ENCODE assay signal across 24 cellular contexts in genomic region chr3:132406587-132406986, GRCh38.
DNase-seq lines count a peak whose midpoint lies in the region; ATAC-seq and TF ChIP-seq lines count a peak whose summit lies in the region.
"Had no signal": no experiment of that assay in that cellular context is flagged by ENCODE, and none has a peak within 500 bp of the region (broad histone marks: within the 10 kb centered on the region; RNA-seq: fewer than 3 reads in every experiment).

No MANE protein-coding gene starts in this region.

- H3K9me3 Mint-ChIP-seq in stimulated activated memory B cell treated with anti-CD40 and anti-IgM and Interleukin-4, amounts not matched to agents 10 μg/mL and 1 μg/mL and 100 μg/mL, for 72 hours: no peaks in the 10 kb centered on the region
- H3K9me3 Mint-ChIP-seq in activated naive CD8-positive, alpha-beta T cell treated with anti-CD3 and anti-CD28 coated beads, Interleukin-2, amount 50 U/mL, for 24 hours: no peaks in the 10 kb centered on the region

- H4K20me1 ChIP-seq in OCI-LY3 (ENCODE audit: insufficient read depth, low read length): no peaks in the 10 kb centered on the region

- no peak overlapping the region for H3K9ac ChIP-seq in OCI-LY3 (ENCODE audit: low read length)

- H3K4me3 Mint-ChIP-seq in stimulated activated memory B cell treated with anti-CD40 and anti-IgM and Interleukin-4, amounts not matched to agents 10 μg/mL and 1 μg/mL and 100 μg/mL, for 72 hours: no peak overlapping the region
- H3K4me3 Mint-ChIP-seq in activated naive CD8-positive, alpha-beta T cell treated with anti-CD3 and anti-CD28 coated beads, Interleukin-2, amount 50 U/mL, for 24 hours: no peak overlapping the region

- no peaks in the 10 kb centered on the region for H3K36me3 Mint-ChIP-seq in stimulated activated memory B cell treated with anti-CD40 and anti-IgM and Interleukin-4, amounts not matched to agents 10 μg/mL and 1 μg/mL and 100 μg/mL, for 72 hours
- H3K36me3 Mint-ChIP-seq in activated naive CD8-positive, alpha-beta T cell treated with anti-CD3 and anti-CD28 coated beads, Interleukin-2, amount 50 U/mL, for 24 hours (ENCODE audit: low read depth): no peaks in the 10 kb centered on the region

- no peaks in the 10 kb centered on the region for H3K27me3 Mint-ChIP-seq in stimulated activated memory B cell treated with anti-CD40 and anti-IgM and Interleukin-4, amounts not matched to agents 10 μg/mL and 1 μg/mL and 100 μg/mL, for 72 hours
- H3K27me3 Mint-ChIP-seq in activated naive CD8-positive, alpha-beta T cell treated with anti-CD3 and anti-CD28 coated beads, Interleukin-2, amount 50 U/mL, for 24 hours: no peaks in the 10 kb centered on the region

- H2AFZ ChIP-seq in OCI-LY3 (ENCODE audit: low read depth, low read length): no peak overlapping the region
- H2AFZ ChIP-seq: PC-9 had no signal

- no peaks in the 10 kb centered on the region for H3K79me2 ChIP-seq in OCI-LY3 (ENCODE audit: low read length)

- H3K9me3 ChIP-seq in OCI-LY3 (ENCODE audit: insufficient read depth, low read length): no peaks in the 10 kb centered on the region
- H3K9me3 ChIP-seq: A549, MG63, SJCRH30 had no signal

- H3K4me2 ChIP-seq in OCI-LY3 (ENCODE audit: low read length): peak overlapping the region; percentile 10; the same call in 1 of the 2 replicates
- H3K4me2 ChIP-seq: A549, PC-9 had no signal

- peaks cover 27% of the 10 kb centered on the region for H3K4me1 ChIP-seq in OCI-LY3 (ENCODE audit: low read length)
- H3K4me1 ChIP-seq: A549, SJCRH30 had no signal

- no peaks in the 10 kb centered on the region for H3K36me3 ChIP-seq in OCI-LY3 (replicated peaks; ENCODE audit: low read depth, low read length)
- H3K36me3 ChIP-seq: MG63, SJCRH30 had no signal

- no peak overlapping the region for H3K4me3 ChIP-seq in OCI-LY3 (ENCODE audit: low read length)
- H3K4me3 ChIP-seq: A549, MG63, PC-9, SJCRH30 had no signal

- peaks cover 19% of the 10 kb centered on the region for H3K4me1 Mint-ChIP-seq in stimulated activated memory B cell treated with anti-CD40 and anti-IgM and Interleukin-4, amounts not matched to agents 10 μg/mL and 1 μg/mL and 100 μg/mL, for 72 hours
- no peaks in the 10 kb centered on the region for H3K4me1 Mint-ChIP-seq in activated naive CD8-positive, alpha-beta T cell treated with anti-CD3 and anti-CD28 coated beads, Interleukin-2, amount 50 U/mL, for 24 hours

- H3K27me3 ChIP-seq in OCI-LY3 (ENCODE audit: low read depth, low read length): peaks cover 20% of the 10 kb centered on the region; the same call in 1 of the 2 replicates

- H3K27ac Mint-ChIP-seq in stimulated activated memory B cell treated with anti-CD40 and anti-IgM and Interleukin-4, amounts not matched to agents 10 μg/mL and 1 μg/mL and 100 μg/mL, for 72 hours: peak overlapping the region; percentile 17
- H3K27ac Mint-ChIP-seq in activated naive CD8-positive, alpha-beta T cell treated with anti-CD3 and anti-CD28 coated beads, Interleukin-2, amount 50 U/mL, for 24 hours: no peak overlapping the region

- DNase-seq in CD1c-positive myeloid dendritic cell (ENCODE audit: extremely low spot score) (peak; percentile 4), germinal center (ENCODE audit: low spot score) (peak; percentile 34)
- no peak for DNase-seq in activated naive CD8-positive, alpha-beta T cell treated with anti-CD3 and anti-CD28 coated beads, Interleukin-2, amount 50 U/mL, for 24 hours
- no peak for DNase-seq in activated CD4-positive, alpha-beta T cell treated with anti-CD3 and anti-CD28 coated beads, Interleukin-2, amount 50 U/mL, for 4 hours
- DNase-seq: Calu3, DMS79 treated with DMSO at 0.1 percent for 48 hours, HCEC 1CT, KBM-7, MG63, NCI-H1092 treated with DMSO at 0.1 percent for 48 hours, NCI-H1436, NCI-H187, NCI-H2081 treated with DMSO at 0.1 percent for 48 hours, NCI-H2171, NCI-H345, NCI-H510A treated with DMSO at 0.1 percent for 48 hours, PC-9, SJCRH30 had no signal

- no peak for ATAC-seq in stimulated activated memory B cell treated with anti-CD40 and anti-IgM and Interleukin-4, amounts not matched to agents 10 μg/mL and 1 μg/mL and 100 μg/mL, for 72 hours
- no peak for ATAC-seq in HG02973 (IDR thresholded peaks at IDR 0.05; ENCODE audit: unreplicated experiment)
- ATAC-seq in activated naive CD8-positive, alpha-beta T cell treated with anti-CD3 and anti-CD28 coated beads, Interleukin-2, amount 50 U/mL, for 24 hours: no peak
- ATAC-seq: A549, Right ventricle myocardium inferior had no signal

- no peak overlapping the region for H3K27ac ChIP-seq in OCI-LY3 (ENCODE audit: low read length)
- H3K27ac ChIP-seq: A549, C4-2B, PC-9, SJCRH30 had no signal

- TF ChIP-seq CTCF in OCI-LY3 (IDR thresholded peaks at IDR 0.05; ENCODE audit: low read depth, low read length): no peak

Comparison
In these comparisons a context has a peak if more than half of its experiments do, and no peak if none do; other contexts are left out.
1. DNase-seq: peak in CD1c-positive myeloid dendritic cell (single experiment) and germinal center (single experiment); none in activated naive CD8-positive, alpha-beta T cell treated with anti-CD3 and anti-CD28 coated beads, Interleukin-2, amount 50 U/mL, for 24 hours (single experiment) and activated CD4-positive, alpha-beta T cell treated with anti-CD3 and anti-CD28 coated beads, Interleukin-2, amount 50 U/mL, for 4 hours (0 of 2).